In genomic region chr11:67483901-67484665, GRCh38 we compare ENCODE assay signal across 9 cellular contexts. TPM values are rescaled to one million over a fixed set of nuclear protein-coding genes. Genes with fewer than 3 reads are reported as not detected.
DNase-seq lines count a peak whose midpoint lies in the region; ATAC-seq and TF ChIP-seq lines count a peak whose summit lies in the region.
"Had no signal": no experiment of that assay in that cellular context is flagged by ENCODE, and none has a peak within 500 bp of the region (broad histone marks: within the 10 kb centered on the region; RNA-seq: fewer than 3 reads in every experiment).

No MANE protein-coding gene starts in this region.

- TF ChIP-seq POLR2A in tibial nerve (IDR thresholded peaks at IDR 0.05): no peak

- no peak overlapping the region for H3K18ac ChIP-seq in mesenchymal stem cell (ENCODE audit: low read depth in 1 of 2, low read length in 2 of 2)

- ATAC-seq in left ventricle myocardium superior (no peak), GM19328 (IDR thresholded peaks at IDR 0.05; ENCODE audit: unreplicated experiment) (no peak), HG03565 (IDR thresholded peaks at IDR 0.05; ENCODE audit: unreplicated experiment) (no peak)

- intact Hi-C loops in left ventricle myocardium superior (cut with micrococcal nuclease): no loop called here

- peak overlapping the region in 1 of 2 experiments; percentile 23 for H3K23ac ChIP-seq in mesenchymal stem cell (ENCODE audit: low read length in 2 of 2)

- no peak overlapping the region for H2BK12ac ChIP-seq in mesenchymal stem cell (ENCODE audit: low read length in 2 of 2)

- H3K79me1 ChIP-seq in mesenchymal stem cell (replicated peaks; ENCODE audit: low read length, poor library complexity, severe bottlenecking): peaks cover 23% of the 10 kb centered on the region

- H3K4me2 ChIP-seq in mesenchymal stem cell (ENCODE audit: low read length, poor library complexity, severe bottlenecking): peak overlapping the region; percentile 66

- H2BK120ac ChIP-seq in mesenchymal stem cell (ENCODE audit: low read depth, low read length): no peak overlapping the region

- no peak overlapping the region for H2AFZ ChIP-seq in mesenchymal stem cell (ENCODE audit: low read depth, low read length)

- no peak for DNase-seq in cardiac muscle cell (ENCODE audit: low read depth in 1 of 2, low spot score in 1 of 2)
- no peak for DNase-seq in left ventricle myocardium superior
- DNase-seq in activated effector memory CD4-positive, alpha-beta T cell treated with anti-CD3 and anti-CD28 coated beads, Interleukin-2, amount 50 U/mL, for 16 hours: peak; percentile 79
- DNase-seq in mesenchymal stem cell: no peak
- DNase-seq in tibial nerve (ENCODE audit: low spot score in 2 of 2): no peak
- DNase-seq in NCI-H1092 treated with DMSO at 0.1 percent for 48 hours (lab: John Stamatoyannopoulos, UW): no peak

- no peak overlapping the region for H4K91ac ChIP-seq in mesenchymal stem cell (ENCODE audit: low read length)

- no peak overlapping the region for H2BK15ac ChIP-seq in mesenchymal stem cell (ENCODE audit: low read depth, poor library complexity, severe bottlenecking)

- H3K4ac ChIP-seq in mesenchymal stem cell (ENCODE audit: low read depth in 1 of 2, low read length in 2 of 2): no peak overlapping the region

- H3K9ac ChIP-seq in mesenchymal stem cell (ENCODE audit: low read length): no peak overlapping the region

- H2AK5ac ChIP-seq in mesenchymal stem cell (ENCODE audit: low read length, severe bottlenecking): no peak overlapping the region

- TF ChIP-seq EP300 in tibial nerve (IDR thresholded peaks at IDR 0.05): no peak

- H3K4me3 ChIP-seq in cardiac muscle cell: peak overlapping the region; percentile 37
- H3K4me3 ChIP-seq in mesenchymal stem cell (ENCODE audit: insufficient read depth in 1 of 2, low read depth in 1 of 2, low read length in 2 of 2): peak overlapping the region in 1 of 2 experiments; percentile 82
- peak overlapping the region; percentile 33 to 62 (median 54) for H3K4me3 ChIP-seq in tibial nerve

- H3K14ac ChIP-seq in mesenchymal stem cell (ENCODE audit: low read length in 2 of 2): no peak overlapping the region

- H3K27ac ChIP-seq in cardiac muscle cell: no peak overlapping the region
- no peak overlapping the region for H3K27ac ChIP-seq in mesenchymal stem cell (ENCODE audit: low read length, poor library complexity, severe bottlenecking)
- H3K27ac ChIP-seq in tibial nerve: peak overlapping the region in 3 of 4 donors; percentile 85 to 93 (median 92)

- no peaks in the 10 kb centered on the region for H3K36me3 ChIP-seq in cardiac muscle cell
- peaks cover 15 to 22% of the 10 kb centered on the region in 2 experiments for H3K36me3 ChIP-seq in mesenchymal stem cell (ENCODE audit: control insufficient read depth in 1 of 2, insufficient read depth in 2 of 2, low read depth in 1 of 2, low read length in 2 of 2)
- peaks cover 0 to 22% (median 9%) of the 10 kb centered on the region in 3 donors for H3K36me3 ChIP-seq in tibial nerve

- no peak overlapping the region for H2BK5ac ChIP-seq in mesenchymal stem cell (ENCODE audit: low read depth, low read length, poor library complexity, severe bottlenecking)

- H3K4me1 ChIP-seq in cardiac muscle cell (ENCODE audit: low read depth): no peaks in the 10 kb centered on the region
- peaks cover 19% of the 10 kb centered on the region for H3K4me1 ChIP-seq in mesenchymal stem cell (ENCODE audit: control insufficient read depth, insufficient read depth, low read depth, low read length)
- peaks cover 0 to 41% (median 21%) of the 10 kb centered on the region in 4 donors for H3K4me1 ChIP-seq in tibial nerve

- TF ChIP-seq CTCF in cardiac muscle cell (IDR thresholded peaks at IDR 0.05; ENCODE audit: low read depth, low read length) (no peak), tibial nerve (IDR thresholded peaks at IDR 0.05) (no peak)

- H3K9me3 ChIP-seq in cardiac muscle cell (ENCODE audit: low read depth): no peaks in the 10 kb centered on the region
- no peaks in the 10 kb centered on the region for H3K9me3 ChIP-seq in mesenchymal stem cell (ENCODE audit: control insufficient read depth, low read length)
- no peaks in the 10 kb centered on the region for H3K9me3 ChIP-seq in tibial nerve

- H3K27me3 ChIP-seq in cardiac muscle cell (no peaks in the 10 kb centered on the region), mesenchymal stem cell (ENCODE audit: control insufficient read depth in 1 of 2, insufficient read depth in 1 of 2, low read length in 2 of 2) (no peaks in the 10 kb centered on the region), tibial nerve (no peaks in the 10 kb centered on the region)

- WGBS in mesenchymal stem cell: 92% methylated on average over 15 of the region's 15 CpGs
- WGBS in tibial nerve, 2 donors: 82 to 87% methylated on average over 15 of the region's 15 CpGs

- no peak overlapping the region for H4K8ac ChIP-seq in mesenchymal stem cell (ENCODE audit: low read length)

RNA-seq across cellular contexts. Expression of gene AIP, which starts 1.3 kb away (rescaled TPM):
- 64.7 and 73.7 TPM in 2 replicates for total RNA-seq in cardiac muscle cell
- 40.4 and 46.4 TPM in 2 replicates for polyA plus RNA-seq in cardiac muscle cell
- total RNA-seq in left ventricle myocardium superior: 51.3 TPM
- 36.9 TPM for polyA plus RNA-seq in mesenchymal stem cell (2013, experiment 1 of 2)
- polyA plus RNA-seq in mesenchymal stem cell (2013, experiment 2 of 2): 37.6 TPM
- 100 to 1,000 TPM in 2 of 4 donors, 10 to 100 TPM in 2; 88.2 to 117 (median 96.0) TPM for total RNA-seq in tibial nerve

RNA-seq across cellular contexts. Expression of gene TMEM134, which starts 15.0 kb away (rescaled TPM):
- total RNA-seq in cardiac muscle cell (166 and 326 TPM in 2 replicates), left ventricle myocardium superior (91.5 TPM), tibial nerve (100 to 1,000 TPM in 2 of 4 donors, 10 to 100 TPM in 2; 49.2 to 184 (median 96.6) TPM)
- polyA plus RNA-seq in cardiac muscle cell: 255 and 272 TPM in 2 replicates
- 32.7 TPM for polyA plus RNA-seq in mesenchymal stem cell (2013, experiment 1 of 2)
- polyA plus RNA-seq in mesenchymal stem cell (2013, experiment 2 of 2): 29.2 TPM

RNA-seq across cellular contexts. Expression of gene PITPNM1, which starts 21.1 kb away (rescaled TPM):
- total RNA-seq in cardiac muscle cell (58.5 and 117 TPM in 2 replicates), left ventricle myocardium superior (45.5 TPM), tibial nerve (10 to 100 TPM; 22.8 to 69.6 (median 38.6) TPM)
- 24.8 and 26.3 TPM in 2 replicates for polyA plus RNA-seq in cardiac muscle cell
- 37.9 TPM for polyA plus RNA-seq in mesenchymal stem cell (2013, experiment 1 of 2)
- 33.5 TPM for polyA plus RNA-seq in mesenchymal stem cell (2013, experiment 2 of 2)

RNA-seq across cellular contexts. Expression of gene CDK2AP2, which starts 23.9 kb away (rescaled TPM):
- total RNA-seq in cardiac muscle cell (38.5 and 78.0 TPM in 2 replicates), left ventricle myocardium superior (55.0 TPM), tibial nerve (10 to 100 TPM; 75.4 to 90.8 (median 80.6) TPM)
- 60.8 and 136 TPM in 2 replicates for polyA plus RNA-seq in cardiac muscle cell
- 40.4 TPM for polyA plus RNA-seq in mesenchymal stem cell (2013, experiment 1 of 2)
- polyA plus RNA-seq in mesenchymal stem cell (2013, experiment 2 of 2): 38.7 TPM

RNA-seq across cellular contexts. Expression of gene CABP4, which starts 28.9 kb away (rescaled TPM):
- 0.32 TPM in 1 of 2 replicates, not detected in the other for total RNA-seq in cardiac muscle cell
- 0.55 TPM in 1 of 2 replicates, not detected in the other for polyA plus RNA-seq in cardiac muscle cell
- 0.64 TPM for total RNA-seq in left ventricle myocardium superior
- not detected for polyA plus RNA-seq in mesenchymal stem cell (2013, experiment 1 of 2)
- polyA plus RNA-seq in mesenchymal stem cell (2013, experiment 2 of 2): not detected
- total RNA-seq in tibial nerve: 1 to 10 TPM in 3 of 4 donors, under 1 TPM in 1; 0.21 to 5.7 (median 3.6) TPM
- total RNA-seq: RPMI7951 had no signal

Comparison
In these comparisons a context has a peak if more than half of its experiments do, and no peak if none do; other contexts are left out.
1. H3K27ac ChIP-seq: peak in tibial nerve (3 of 4); none in cardiac muscle cell (single experiment) and mesenchymal stem cell (single experiment).